ENCODE assay signal across 1 cellular context in genomic region chr1:28578696-28579218, GRCh38.
TF ChIP-seq lines count a peak whose summit lies in the region.

No MANE protein-coding gene starts in this region.

TF ChIP-seq in K562, 482 proteins besides CTCF, POLR2A, EP300 and RAD21 (continued from another document):
- TF ChIP-seq HMBOX1 (IDR thresholded peaks at IDR 0.05) (no peak), RBFOX2 (IDR thresholded peaks at IDR 0.05; ENCODE audit: low read depth, low read length) (0 out of 2 replicates have a peak, but pooled peaks have one; percentile 9), FOS (IDR thresholded peaks at IDR 0.05; ENCODE audit: extremely low read depth, insufficient read length) (no peak), HNRNPUL1 (IDR thresholded peaks at IDR 0.05; ENCODE audit: low read length) (0 out of 2 replicates have a peak, but pooled peaks have one; percentile 63), ZNF121 (CRISPR knock-in tag; conservative IDR thresholded peaks at IDR 0.05) (no peak), FOXA3 (CRISPR knock-in tag; conservative IDR thresholded peaks at IDR 0.05 in 1 of 2, IDR thresholded peaks at IDR 0.05 in 1 of 2) (no peak), TCFL5 (CRISPR knock-in tag; conservative IDR thresholded peaks at IDR 0.05) (no peak), PRPF4 (IDR thresholded peaks at IDR 0.05; ENCODE audit: insufficient read depth, low read depth, low read length, poor library complexity, severe bottlenecking) (no peak), MAFG (tag; conservative IDR thresholded peaks at IDR 0.05) (no peak), PATZ1 (CRISPR knock-in tag; IDR thresholded peaks at IDR 0.05; ENCODE audit: borderline replicate concordance) (no peak), RBM39 (optimal IDR thresholded peaks at IDR 0.05; ENCODE audit: low read depth, low read length) (peak; percentile 28), ZNF253 (CRISPR knock-in tag; conservative IDR thresholded peaks at IDR 0.05) (0 out of 2 replicates have a peak, but pooled peaks have one; percentile 39), STAT5B (CRISPR knock-in tag; IDR thresholded peaks at IDR 0.05) (no peak), RBM15 (IDR thresholded peaks at IDR 0.05; ENCODE audit: insufficient read depth, low read length) (no peak), HES1 (IDR thresholded peaks at IDR 0.05; ENCODE audit: low read depth) (no peak), ZBED1 (IDR thresholded peaks at IDR 0.05) (peak; percentile 22; the same call in 1 of the 2 replicates), ESRRA (IDR thresholded peaks at IDR 0.05; ENCODE audit: borderline replicate concordance, low read depth) (no peak), MTA1 (IDR thresholded peaks at IDR 0.05; ENCODE audit: borderline replicate concordance) (no peak), PTRF (tag; IDR thresholded peaks at IDR 0.05) (no peak), DDX20 (tag; IDR thresholded peaks at IDR 0.05; ENCODE audit: low read depth) (no peak), CBFB (CRISPR knock-in tag; IDR thresholded peaks at IDR 0.05) (no peak), MCM5 (IDR thresholded peaks at IDR 0.05; ENCODE audit: low read depth) (no peak), SNIP1 (IDR thresholded peaks at IDR 0.05; ENCODE audit: low read depth) (no peak), SUPT5H (IDR thresholded peaks at IDR 0.05) (0 out of 2 replicates have a peak, but pooled peaks have one; percentile 29), ATF3 (IDR thresholded peaks at IDR 0.05) (no peak), ATF3 (CRISPR knock-in tag; conservative IDR thresholded peaks at IDR 0.05) (no peak), IRF9 (tag; IDR thresholded peaks at IDR 0.05) (no peak), ZNF778 (CRISPR knock-in tag; IDR thresholded peaks at IDR 0.05) (no peak), JUNB (CRISPR knock-in tag; conservative IDR thresholded peaks at IDR 0.05) (no peak), ATF7 (IDR thresholded peaks at IDR 0.05) (no peak)
